8 cellular contexts compared by ENCODE assay signal in the genomic region with DNA sequence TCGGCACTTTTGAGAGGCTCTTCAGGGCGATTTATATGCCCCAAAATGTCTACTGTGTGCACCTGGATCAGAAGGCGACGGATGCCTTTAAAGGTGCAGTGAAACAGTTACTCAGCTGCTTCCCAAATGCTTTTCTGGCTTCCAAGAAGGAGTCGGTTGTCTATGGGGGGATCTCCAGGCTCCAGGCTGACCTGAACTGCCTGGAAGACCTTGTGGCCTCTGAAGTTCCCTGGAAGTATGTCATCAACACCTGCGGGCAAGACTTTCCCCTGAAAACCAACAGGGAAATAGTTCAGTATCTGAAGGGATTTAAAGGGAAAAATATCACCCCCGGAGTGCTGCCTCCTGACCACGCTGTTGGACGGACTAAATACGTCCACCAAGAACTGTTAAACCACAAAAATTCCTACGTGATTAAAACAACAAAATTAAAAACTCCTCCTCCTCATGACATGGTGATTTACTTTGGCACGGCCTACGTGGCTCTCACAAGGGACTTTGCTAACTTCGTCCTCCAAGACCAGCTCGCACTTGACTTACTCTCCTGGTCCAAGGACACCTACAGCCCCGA. TPM values are rescaled to one million over a fixed set of nuclear protein-coding genes. Genes with fewer than 3 reads are reported as not detected.
DNase-seq lines count a peak whose midpoint lies in the region; ATAC-seq, FAIRE-seq and TF ChIP-seq lines count a peak whose summit lies in the region.

No MANE protein-coding gene starts in this region.

- no peak for DNase-seq in T-helper 1 cell
- peak; percentile 18 for DNase-seq in activated CD4-positive, alpha-beta memory T cell treated with anti-CD3 and anti-CD28 coated beads, Interleukin-2, amount 10 ng/mL, durations not matched to agents 7 days and 5 days
- peak; percentile 94 for DNase-seq in kidney tubule cell (ENCODE audit: low spot score)
- no peak for DNase-seq in suprapubic skin (ENCODE audit: low spot score in 2 of 2)
- DNase-seq in activated CD8-positive, alpha-beta memory T cell treated with anti-CD3 and anti-CD28 coated beads for 24 hours, result no peak
- no peak for DNase-seq in urothelium cell line (ENCODE audit: low spot score)

- peaks cover 13% of the 10 kb centered on the region for H3K36me3 Mint-ChIP-seq in T-helper 1 cell treated with Interleukin-12 subunit alpha and Interleukin-12 subunit beta and Interleukin-4 antibody, amounts not matched to agents 30 μg/mL and 1 μg/mL, for 36 hours (ENCODE audit: low read depth)
- peaks cover 8% of the 10 kb centered on the region for H3K36me3 Mint-ChIP-seq in activated CD4-positive, alpha-beta memory T cell treated with anti-CD3 and anti-CD28 coated beads, Interleukin-2, amount 10 ng/mL, durations not matched to agents 7 days and 5 days (ENCODE audit: low read depth)

- H3K4me3 ChIP-seq in suprapubic skin, result peak overlapping the region; percentile 42

- no peaks in the 10 kb centered on the region for H3K9me3 ChIP-seq in suprapubic skin

- TF ChIP-seq POLR2A in suprapubic skin (IDR thresholded peaks at IDR 0.05), result no peak

- POLR2A ChIA-PET in activated CD4-positive, alpha-beta memory T cell treated with anti-CD3 and anti-CD28 coated beads, Interleukin-2, amount 10 ng/mL, durations not matched to agents 7 days and 5 days (lab: Charles Lee), result interaction anchor here (1.4 to 1.6 kb wide), 2 partner anchors 192 to 218 kb away, joined by 4 to 13 read pairs; a partner anchor contains a TSS

- peak overlapping the region; percentile 97 for H3K4me3 Mint-ChIP-seq in T-helper 1 cell treated with Interleukin-12 subunit alpha and Interleukin-12 subunit beta and Interleukin-4 antibody, amounts not matched to agents 30 μg/mL and 1 μg/mL, for 36 hours
- H3K4me3 Mint-ChIP-seq in activated CD4-positive, alpha-beta memory T cell treated with anti-CD3 and anti-CD28 coated beads, Interleukin-2, amount 10 ng/mL, durations not matched to agents 7 days and 5 days, result peak overlapping the region; percentile 78

- CTCF ChIA-PET in activated CD4-positive, alpha-beta memory T cell treated with anti-CD3 and anti-CD28 coated beads, Interleukin-2, amount 10 ng/mL, durations not matched to agents 7 days and 5 days (lab: Charles Lee), result interaction anchor here (1.2 to 1.3 kb wide), 3 partner anchors 16 to 309 kb away, joined by 3 read pairs; a partner anchor contains a TSS

- peaks cover 44% of the 10 kb centered on the region for H3K4me1 Mint-ChIP-seq in T-helper 1 cell treated with Interleukin-12 subunit alpha and Interleukin-12 subunit beta and Interleukin-4 antibody, amounts not matched to agents 30 μg/mL and 1 μg/mL, for 36 hours (ENCODE audit: low read depth)
- peaks cover 47% of the 10 kb centered on the region for H3K4me1 Mint-ChIP-seq in activated CD4-positive, alpha-beta memory T cell treated with anti-CD3 and anti-CD28 coated beads, Interleukin-2, amount 10 ng/mL, durations not matched to agents 7 days and 5 days

- FAIRE-seq in urothelium cell line (lab: Jason Lieb, UNC), result no peak

- no peaks in the 10 kb centered on the region for H3K36me3 ChIP-seq in suprapubic skin

- peak overlapping the region; percentile 71 for H3K27ac ChIP-seq in suprapubic skin

- no peaks in the 10 kb centered on the region for H3K9me3 Mint-ChIP-seq in T-helper 1 cell treated with Interleukin-12 subunit alpha and Interleukin-12 subunit beta and Interleukin-4 antibody, amounts not matched to agents 30 μg/mL and 1 μg/mL, for 36 hours
- no peaks in the 10 kb centered on the region for H3K9me3 Mint-ChIP-seq in activated CD4-positive, alpha-beta memory T cell treated with anti-CD3 and anti-CD28 coated beads, Interleukin-2, amount 10 ng/mL, durations not matched to agents 7 days and 5 days

- WGBS in suprapubic skin, result 73% methylated on average over 16 of the region's 16 CpGs

- ATAC-seq in esophagus mucosa, result no peak

- peak overlapping the region; percentile 96 for H3K27ac Mint-ChIP-seq in T-helper 1 cell treated with Interleukin-12 subunit alpha and Interleukin-12 subunit beta and Interleukin-4 antibody, amounts not matched to agents 30 μg/mL and 1 μg/mL, for 36 hours
- peak overlapping the region; percentile 76 for H3K27ac Mint-ChIP-seq in activated CD4-positive, alpha-beta memory T cell treated with anti-CD3 and anti-CD28 coated beads, Interleukin-2, amount 10 ng/mL, durations not matched to agents 7 days and 5 days

- TF ChIP-seq EP300 in suprapubic skin (IDR thresholded peaks at IDR 0.05), result no peak

- H3K4me1 ChIP-seq in suprapubic skin, result peaks cover 7% of the 10 kb centered on the region

- no peaks in the 10 kb centered on the region for H3K27me3 Mint-ChIP-seq in T-helper 1 cell treated with Interleukin-12 subunit alpha and Interleukin-12 subunit beta and Interleukin-4 antibody, amounts not matched to agents 30 μg/mL and 1 μg/mL, for 36 hours (ENCODE audit: low read depth)
- H3K27me3 Mint-ChIP-seq in activated CD4-positive, alpha-beta memory T cell treated with anti-CD3 and anti-CD28 coated beads, Interleukin-2, amount 10 ng/mL, durations not matched to agents 7 days and 5 days, result peaks cover 3% of the 10 kb centered on the region

- H3K27me3 ChIP-seq in suprapubic skin, result no peaks in the 10 kb centered on the region

- no peak for TF ChIP-seq CTCF in suprapubic skin (IDR thresholded peaks at IDR 0.05)

RNA-seq across cellular contexts. Expression of a gene that starts 8.2 kb away (rescaled TPM):
- 1 to 10 TPM; 3.0 to 3.1 TPM for total RNA-seq in activated CD4-positive, alpha-beta memory T cell treated with anti-CD3 and anti-CD28 coated beads, Interleukin-2, amount 10 ng/mL, durations not matched to agents 7 days and 5 days
- total RNA-seq in suprapubic skin (10 to 100 TPM in 3 of 4 donors, 1 to 10 TPM in 1; 8.0 to 37.4 (median 14.4) TPM), esophagus mucosa (8.1 TPM)

Comparison
In these comparisons a context has a peak if more than half of its experiments do, and no peak if none do; other contexts are left out.
1. DNase-seq: peak in activated CD4-positive, alpha-beta memory T cell treated with anti-CD3 and anti-CD28 coated beads, Interleukin-2, amount 10 ng/mL, durations not matched to agents 7 days and 5 days (single experiment) and kidney tubule cell (single experiment); none in T-helper 1 cell (0 of 5), suprapubic skin (0 of 2), activated CD8-positive, alpha-beta memory T cell treated with anti-CD3 and anti-CD28 coated beads for 24 hours (single experiment) and urothelium cell line (single experiment).